13 cellular contexts compared by ENCODE assay signal in the genomic region with DNA sequence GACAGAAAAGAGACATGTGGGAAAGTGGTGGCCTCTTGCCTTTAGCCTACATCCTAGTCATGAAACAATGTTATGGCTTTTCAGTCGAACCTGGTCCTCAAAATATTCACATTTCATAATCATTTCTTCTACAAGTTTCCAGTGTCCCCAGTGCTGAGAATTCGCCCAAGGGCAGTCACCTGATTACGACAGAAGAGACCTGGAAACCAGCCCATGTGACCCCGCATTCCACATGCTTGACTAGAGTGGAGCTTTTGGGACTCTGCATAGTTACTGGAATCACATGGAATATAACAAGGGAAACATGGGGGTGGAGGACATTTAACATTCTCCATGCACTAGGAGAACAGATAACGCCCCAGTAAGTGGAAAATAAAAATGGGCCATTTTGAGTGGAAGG.
DNase-seq lines count a peak whose midpoint lies in the region; ATAC-seq, FAIRE-seq and TF ChIP-seq lines count a peak whose summit lies in the region.
"Had no signal": no experiment of that assay in that cellular context is flagged by ENCODE, and none has a peak within 500 bp of the region (broad histone marks: within the 10 kb centered on the region; RNA-seq: fewer than 3 reads in every experiment).

No MANE protein-coding gene starts in this region.

- no peaks in the 10 kb centered on the region for H3K36me3 ChIP-seq in astrocyte (ENCODE audit: insufficient read depth, low read length)
- no peaks in the 10 kb centered on the region for H3K36me3 ChIP-seq in testis (ENCODE audit: low read depth, missing control alignments)

- WGBS in testis, 2 donors: 39 to 58% methylated on average over 5 of the region's 5 CpGs

- H4K20me1 ChIP-seq in astrocyte (ENCODE audit: insufficient read depth, low read length): no peaks in the 10 kb centered on the region

- H3K27me3 Mint-ChIP-seq in astrocyte (ENCODE audit: low read depth, unreplicated experiment): no peaks in the 10 kb centered on the region
- H3K27me3 Mint-ChIP-seq: activated CD4-positive, alpha-beta T cell treated with anti-CD3 and anti-CD28 coated beads for 36 hours had no signal

- H3K9ac ChIP-seq in astrocyte (ENCODE audit: low read length): no peak overlapping the region

- peaks cover 4% of the 10 kb centered on the region for H3K4me1 ChIP-seq in astrocyte (ENCODE audit: insufficient read depth, low read length)
- H3K4me1 ChIP-seq in testis: no peaks in the 10 kb centered on the region

- H3K4me2 ChIP-seq in astrocyte (ENCODE audit: low read length): peak overlapping the region; percentile 44

- H2AFZ ChIP-seq in astrocyte (ENCODE audit: low read depth, low read length): peak overlapping the region; percentile 21

- H3K4me3 Mint-ChIP-seq in astrocyte (ENCODE audit: unreplicated experiment): no peak overlapping the region
- H3K4me3 Mint-ChIP-seq: activated CD4-positive, alpha-beta T cell treated with anti-CD3 and anti-CD28 coated beads for 36 hours had no signal

- no peaks in the 10 kb centered on the region for H3K36me3 Mint-ChIP-seq in astrocyte (ENCODE audit: low read depth, unreplicated experiment)

- H3K9me3 ChIP-seq in astrocyte (ENCODE audit: insufficient read depth, low read depth, low read length): no peaks in the 10 kb centered on the region
- no peaks in the 10 kb centered on the region for H3K9me3 ChIP-seq in testis

- no peak for TF ChIP-seq CTCF in astrocyte (IDR thresholded peaks at IDR 0.05; ENCODE audit: insufficient read depth, low read depth, low read length)
- TF ChIP-seq CTCF in testis (IDR thresholded peaks at IDR 0.05): no peak

- no peak for FAIRE-seq in astrocyte (lab: Jason Lieb, UNC)
- FAIRE-seq: GM12891, keratinocyte had no signal

- H3K4me1 Mint-ChIP-seq in astrocyte (ENCODE audit: low read depth, unreplicated experiment): no peaks in the 10 kb centered on the region
- H3K4me1 Mint-ChIP-seq: activated CD4-positive, alpha-beta T cell treated with anti-CD3 and anti-CD28 coated beads for 36 hours had no signal

- no peak overlapping the region for H3K4me3 ChIP-seq in astrocyte (ENCODE audit: insufficient read depth, low read depth, low read length)
- H3K4me3 ChIP-seq in testis: no peak overlapping the region

- peak overlapping the region; percentile 23 for H3K27ac ChIP-seq in astrocyte (ENCODE audit: low read depth, low read length)
- H3K27ac ChIP-seq in testis: no peak overlapping the region
- no peak overlapping the region for H3K27ac ChIP-seq in substantia nigra (ENCODE audit: low read depth, low read length, poor library complexity, severe bottlenecking)

- no peak for TF ChIP-seq POLR2A in testis (IDR thresholded peaks at IDR 0.05)

- DNase-seq in Daoy (ENCODE audit: low read depth): peak; percentile 51
- DNase-seq in astrocyte (ENCODE audit: low read depth): peak; percentile 81
- DNase-seq in left ventricle myocardium superior: peak; percentile 67
- DNase-seq in posterior vena cava (ENCODE audit: low spot score): peak; percentile 94
- no peak for DNase-seq in NCI-H187 treated with DMSO at 0.1 percent for 48 hours (lab: John Stamatoyannopoulos, UW)
- no peak for DNase-seq in testis
- DNase-seq in substantia nigra (lab: John Stamatoyannopoulos, UW): no peak
- DNase-seq: activated CD4-positive, alpha-beta T cell treated with anti-CD3 and anti-CD28 coated beads for 36 hours; activated naive CD4-positive, alpha-beta T cell treated with Interleukin-2 at 50 U/mL for 16 hours; stimulated activated naive CD4-positive, alpha-beta T cell had no signal

- H3K27me3 ChIP-seq in astrocyte (ENCODE audit: insufficient read depth, low read length) (no peaks in the 10 kb centered on the region), testis (no peaks in the 10 kb centered on the region)

- peak overlapping the region; percentile 31 for H3K27ac Mint-ChIP-seq in astrocyte (ENCODE audit: unreplicated experiment)
- H3K27ac Mint-ChIP-seq: activated CD4-positive, alpha-beta T cell treated with anti-CD3 and anti-CD28 coated beads for 36 hours had no signal

- intact Hi-C loops in left ventricle myocardium superior (cut with micrococcal nuclease) (no loop called here), posterior vena cava (cut with DNase I) (no loop called here), testis (cut with DNase I; ENCODE audit: low total_unique reads) (no loop called here)

- no peaks in the 10 kb centered on the region for H3K79me2 ChIP-seq in astrocyte (ENCODE audit: insufficient read depth, low read length)

- ATAC-seq in left ventricle myocardium superior (peak; percentile 83), HG03457 (IDR thresholded peaks at IDR 0.05; ENCODE audit: unreplicated experiment) (no peak)
- ATAC-seq: activated CD4-positive, alpha-beta T cell treated with anti-CD3 and anti-CD28 coated beads for 36 hours had no signal

- H3K9me3 Mint-ChIP-seq in astrocyte (ENCODE audit: unreplicated experiment): peaks cover 3% of the 10 kb centered on the region

Comparison
In these comparisons a context has a peak if more than half of its experiments do, and no peak if none do; other contexts are left out.
1. DNase-seq: peak in Daoy (single experiment), astrocyte (single experiment), left ventricle myocardium superior (single experiment) and posterior vena cava (single experiment); none in NCI-H187 treated with DMSO at 0.1 percent for 48 hours (single experiment), testis (single experiment) and substantia nigra (0 of 49).